ENCODE assay signal across 12 cellular contexts in genomic region chr17:44688200-44688599, GRCh38. TPM values are rescaled to one million over a fixed set of nuclear protein-coding genes. Genes with fewer than 3 reads are reported as not detected.
DNase-seq lines count a peak whose midpoint lies in the region; ATAC-seq and TF ChIP-seq lines count a peak whose summit lies in the region.
"Had no signal": no experiment of that assay in that cellular context is flagged by ENCODE, and none has a peak within 500 bp of the region (broad histone marks: within the 10 kb centered on the region; RNA-seq: fewer than 3 reads in every experiment).

No MANE protein-coding gene starts in this region.

- WGBS in gastroesophageal sphincter (ENCODE audit: low coverage in 1 of 2), 2 donors = 67 to 83% methylated on average over 2 of the region's 2 CpGs

- H3K4me3 ChIP-seq in iPS-15b (ENCODE audit: low read depth, low read length) (peak overlapping the region; percentile 100), coronary artery (no peak overlapping the region), gastroesophageal sphincter (no peak overlapping the region)

- H3K36me3 Mint-ChIP-seq in activated naive CD4-positive, alpha-beta T cell treated with anti-CD3 and anti-CD28 coated beads, Interleukin-2, amount 10 ng/mL, durations not matched to agents 7 days and 5 days = peaks cover 16% of the 10 kb centered on the region
- peaks cover 8% of the 10 kb centered on the region for H3K36me3 Mint-ChIP-seq in WTC11

- H3K4me1 ChIP-seq in iPS-15b (ENCODE audit: control insufficient read depth, insufficient read depth, low read length) (peaks cover 4% of the 10 kb centered on the region), gastroesophageal sphincter (peaks cover 0 to 24% (median 7%) of the 10 kb centered on the region in 3 donors)

- H3K27me3 Mint-ChIP-seq in activated naive CD4-positive, alpha-beta T cell treated with anti-CD3 and anti-CD28 coated beads, Interleukin-2, amount 10 ng/mL, durations not matched to agents 7 days and 5 days = no peaks in the 10 kb centered on the region
- H3K27me3 Mint-ChIP-seq in WTC11 (ENCODE audit: low read depth) = no peaks in the 10 kb centered on the region
- no peaks in the 10 kb centered on the region for H3K27me3 Mint-ChIP-seq in stimulated activated naive CD8-positive, alpha-beta T cell treated with anti-CD3 and anti-CD28 coated beads, Interleukin-15, amount 100 ng/mL, for 72 hours

- no peak for TF ChIP-seq EP300 in gastroesophageal sphincter (IDR thresholded peaks at IDR 0.05)

- H3K27ac ChIP-seq in coronary artery = no peak overlapping the region
- H3K27ac ChIP-seq in gastroesophageal sphincter = no peak overlapping the region
- H3K27ac ChIP-seq: brain microvascular endothelial cell had no signal

- CTCF ChIA-PET in activated naive CD4-positive, alpha-beta T cell treated with anti-CD3 and anti-CD28 coated beads, Interleukin-2, amount 10 ng/mL, durations not matched to agents 7 days and 5 days (lab: Charles Lee) = interaction anchor here (1.1 kb wide), 1 partner anchor 13 kb away, joined by 3 read pairs; no protein-coding TSS in a partner anchor
- CTCF ChIA-PET in WTC11 (lab: Charles Lee) = interaction anchor here (0.8 kb wide), 1 partner anchor 165 kb away, joined by 3 read pairs; no protein-coding TSS in a partner anchor

- H3K4me3 Mint-ChIP-seq in activated naive CD4-positive, alpha-beta T cell treated with anti-CD3 and anti-CD28 coated beads, Interleukin-2, amount 10 ng/mL, durations not matched to agents 7 days and 5 days = peak overlapping the region; percentile 94
- peak overlapping the region; percentile 96 for H3K4me3 Mint-ChIP-seq in WTC11
- peak overlapping the region; percentile 96 to 100 for H3K4me3 Mint-ChIP-seq in stimulated activated naive CD8-positive, alpha-beta T cell treated with anti-CD3 and anti-CD28 coated beads, Interleukin-15, amount 100 ng/mL, for 72 hours

- ATAC-seq in WTC11 = no peak
- ATAC-seq in stimulated activated naive CD8-positive, alpha-beta T cell treated with anti-CD3 and anti-CD28 coated beads, Interleukin-15, amount 100 ng/mL, for 72 hours = no peak
- ATAC-seq in gastroesophageal sphincter = no peak

- TF ChIP-seq POLR2A in gastroesophageal sphincter (IDR thresholded peaks at IDR 0.05) = no peak

- no peak for DNase-seq in activated naive CD4-positive, alpha-beta T cell treated with anti-CD3 and anti-CD28 coated beads, Interleukin-2, amount 10 ng/mL, durations not matched to agents 7 days and 5 days
- no peak for DNase-seq in activated naive CD4-positive, alpha-beta T cell treated with Interleukin-2 at 50 U/mL for 16 hours
- DNase-seq in WTC11 (ENCODE audit: low spot score) (no peak), coronary artery (ENCODE audit: low spot score) (no peak), midbrain (lab: John Stamatoyannopoulos, UW) (no peak)
- DNase-seq in stimulated activated naive CD8-positive, alpha-beta T cell treated with anti-CD3 and anti-CD28 coated beads, Interleukin-15, amount 100 ng/mL, for 72 hours = no peak
- DNase-seq: activated CD4-positive, CD25-positive, alpha-beta regulatory T cell treated with anti-CD3 and anti-CD28 coated beads, Interleukin-2, amount 50 U/mL, for 72 hours; brain microvascular endothelial cell; NCI-H146; OCI-M1 had no signal

- H3K27ac Mint-ChIP-seq in activated naive CD4-positive, alpha-beta T cell treated with anti-CD3 and anti-CD28 coated beads, Interleukin-2, amount 10 ng/mL, durations not matched to agents 7 days and 5 days = no peak overlapping the region
- H3K27ac Mint-ChIP-seq in WTC11 = no peak overlapping the region
- H3K27ac Mint-ChIP-seq in stimulated activated naive CD8-positive, alpha-beta T cell treated with anti-CD3 and anti-CD28 coated beads, Interleukin-15, amount 100 ng/mL, for 72 hours = no peak overlapping the region

- no peaks in the 10 kb centered on the region for H3K9me3 Mint-ChIP-seq in activated naive CD4-positive, alpha-beta T cell treated with anti-CD3 and anti-CD28 coated beads, Interleukin-2, amount 10 ng/mL, durations not matched to agents 7 days and 5 days
- H3K9me3 Mint-ChIP-seq in WTC11 = no peaks in the 10 kb centered on the region
- no peaks in the 10 kb centered on the region for H3K9me3 Mint-ChIP-seq in stimulated activated naive CD8-positive, alpha-beta T cell treated with anti-CD3 and anti-CD28 coated beads, Interleukin-15, amount 100 ng/mL, for 72 hours

- no peak for TF ChIP-seq CTCF in WTC11 (IDR thresholded peaks at IDR 0.05)
- no peak for TF ChIP-seq CTCF in coronary artery (IDR thresholded peaks at IDR 0.05)
- TF ChIP-seq CTCF in gastroesophageal sphincter (IDR thresholded peaks at IDR 0.05) = no peak

- no peak overlapping the region for H3K9ac ChIP-seq in iPS-15b (ENCODE audit: low read depth, low read length)

- peaks cover 38% of the 10 kb centered on the region for H3K4me1 Mint-ChIP-seq in activated naive CD4-positive, alpha-beta T cell treated with anti-CD3 and anti-CD28 coated beads, Interleukin-2, amount 10 ng/mL, durations not matched to agents 7 days and 5 days
- peaks cover 16% of the 10 kb centered on the region for H3K4me1 Mint-ChIP-seq in WTC11
- H3K4me1 Mint-ChIP-seq in stimulated activated naive CD8-positive, alpha-beta T cell treated with anti-CD3 and anti-CD28 coated beads, Interleukin-15, amount 100 ng/mL, for 72 hours = peaks cover 46% of the 10 kb centered on the region

- H3K27me3 ChIP-seq in iPS-15b (ENCODE audit: control insufficient read depth, insufficient read depth, low read length) (no peaks in the 10 kb centered on the region), gastroesophageal sphincter (no peaks in the 10 kb centered on the region)
- H3K27me3 ChIP-seq: brain microvascular endothelial cell had no signal

- H3K9me3 ChIP-seq in iPS-15b (ENCODE audit: control insufficient read depth, insufficient read depth, low read length) (no peaks in the 10 kb centered on the region), gastroesophageal sphincter (no peaks in the 10 kb centered on the region)

- H3K36me3 ChIP-seq in iPS-15b (ENCODE audit: control insufficient read depth, insufficient read depth, low read length) (peaks cover 2% of the 10 kb centered on the region), gastroesophageal sphincter (peaks cover 0 to 26% of the 10 kb centered on the region in 2 donors)

- POLR2A ChIA-PET in WTC11 (lab: Charles Lee) = no interaction called here

TF ChIP-seq in WTC11, 78 proteins besides CTCF, POLR2A, EP300 and RAD21:
- TF ChIP-seq ZNF121 (CRISPR knock-in tag; IDR thresholded peaks at IDR 0.05) = peak; percentile 42; the same call in 1 of the 2 replicates
- TF ChIP-seq MAX (CRISPR knock-in tag; IDR thresholded peaks at IDR 0.05) = no peak

RNA-seq across cellular contexts. Expression of gene CCDC43, which starts 1.4 kb away (rescaled TPM):
- total RNA-seq in WTC11 (2021) (32.4 to 37.9 TPM (median 32.6 TPM) in 3 replicates), gastroesophageal sphincter (10 to 100 TPM; 16.7 to 21.0 (median 18.6) TPM)

RNA-seq across cellular contexts. Expression of gene DBF4B, which starts 20.3 kb away (rescaled TPM):
- total RNA-seq in WTC11 (2021) (32.2 to 35.5 TPM (median 32.9 TPM) in 3 replicates), gastroesophageal sphincter (1 to 10 TPM in 3 of 4 donors, under 1 TPM in 1; 0.96 to 7.2 (median 3.9) TPM)

RNA-seq across cellular contexts. Expression of gene MEIOC, which starts 31.9 kb away (rescaled TPM):
- total RNA-seq in WTC11 (2021) (4.4 to 8.3 TPM (median 5.0 TPM) in 3 replicates), gastroesophageal sphincter (under 1 TPM in 2 of 4 donors, not detected in 2; 0.12 to 0.47 TPM)
